In genomic region chr19:2240881-2241760, GRCh38 we compare ENCODE assay signal across 9 cellular contexts. TPM values are rescaled to one million over a fixed set of nuclear protein-coding genes. Genes with fewer than 3 reads are reported as not detected.
DNase-seq lines count a peak whose midpoint lies in the region; ATAC-seq and TF ChIP-seq lines count a peak whose summit lies in the region.
"Had no signal": no experiment of that assay in that cellular context is flagged by ENCODE, and none has a peak within 500 bp of the region (broad histone marks: within the 10 kb centered on the region; RNA-seq: fewer than 3 reads in every experiment).

No MANE protein-coding gene starts in this region.

- peaks cover 21 to 50% of the 10 kb centered on the region in 2 donors for H3K36me3 Mint-ChIP-seq in CD4-positive, alpha-beta memory T cell

- 53 to 55% methylated on average over 41 of the region's 41 CpGs for WGBS in esophagus, 2 donors
- WGBS in body of pancreas, 2 donors: 77 to 83% methylated on average over 10 to 41 of the region's 41 CpGs

- intact Hi-C loops in CD4-positive, alpha-beta memory T cell (cut with micrococcal nuclease): no loop called here
- intact Hi-C loops in body of pancreas (cut with DNase I): no loop called here

- H3K9me3 Mint-ChIP-seq in CD4-positive, alpha-beta memory T cell: peaks cover 0 to 5% (median 0%) of the 10 kb centered on the region in 8 donors

- H3K4me2 ChIP-seq in osteoblast (ENCODE audit: insufficient read depth, low read length): peak overlapping the region; percentile 98

- DNase-seq in CD4-positive, alpha-beta memory T cell: no peak
- DNase-seq in SK-N-MC (ENCODE audit: low read depth, low spot score) (no peak), osteoblast (ENCODE audit: insufficient read length, low spot score, missing footprints) (no peak), GM13977 (ENCODE audit: low spot score) (no peak), body of pancreas (no peak), SK-N-DZ (ENCODE audit: low spot score) (no peak)
- no peak for DNase-seq in effector CD4-positive, alpha-beta T cell

- no peak for ATAC-seq in body of pancreas

- H3K27me3 ChIP-seq in CD4-positive, alpha-beta memory T cell (ENCODE audit: insufficient read depth, low read length): no peaks in the 10 kb centered on the region
- H3K27me3 ChIP-seq in esophagus (ENCODE audit: control insufficient read depth in 1 of 2, insufficient read depth in 2 of 2, low read length in 2 of 2) (no peaks in the 10 kb centered on the region), osteoblast (ENCODE audit: insufficient read depth, low read length) (no peaks in the 10 kb centered on the region), body of pancreas (no peaks in the 10 kb centered on the region)

- peaks cover 36% of the 10 kb centered on the region for H3K36me3 ChIP-seq in CD4-positive, alpha-beta memory T cell (ENCODE audit: insufficient read depth, low read length)
- H3K36me3 ChIP-seq in SK-N-MC (ENCODE audit: insufficient read depth, low read length) (peaks cover 62% of the 10 kb centered on the region), esophagus (ENCODE audit: control insufficient read depth in 2 of 2, insufficient read depth in 2 of 2, low read length in 1 of 2) (peaks cover 10 to 29% of the 10 kb centered on the region in 2 donors), osteoblast (ENCODE audit: insufficient read depth, low read length) (peaks cover 42% of the 10 kb centered on the region), body of pancreas (replicated peaks in 1 of 2; ENCODE audit: insufficient read depth in 1 of 2, low read depth in 2 of 2) (peaks cover 25 to 29% of the 10 kb centered on the region in 2 donors)

- H3K9ac ChIP-seq in SK-N-MC (ENCODE audit: insufficient read length): peak overlapping the region; percentile 45

- no peak overlapping the region for H2AFZ ChIP-seq in osteoblast (ENCODE audit: low read length)

- H3K4me1 ChIP-seq in CD4-positive, alpha-beta memory T cell (ENCODE audit: insufficient read depth, low read length): peaks cover 65% of the 10 kb centered on the region
- H3K4me1 ChIP-seq in esophagus (ENCODE audit: control insufficient read depth in 2 of 2, insufficient read depth in 2 of 2, low read length in 1 of 2) (peaks cover 6 to 32% of the 10 kb centered on the region in 2 donors), osteoblast (ENCODE audit: insufficient read depth, low read length) (peaks cover 38% of the 10 kb centered on the region), body of pancreas (peaks cover 53% of the 10 kb centered on the region)

- no peak for TF ChIP-seq CTCF in osteoblast (IDR thresholded peaks at IDR 0.05; ENCODE audit: extremely low read depth, low read depth, low read length)
- TF ChIP-seq CTCF in GM13977 (IDR thresholded peaks at IDR 0.05; ENCODE audit: extremely low read depth, insufficient read depth, missing control alignments): no peak
- TF ChIP-seq CTCF in body of pancreas (IDR thresholded peaks at IDR 0.05): no peak

- H3K9me3 ChIP-seq in CD4-positive, alpha-beta memory T cell (ENCODE audit: control insufficient read depth in 1 of 2, low read length in 2 of 2): no peaks in the 10 kb centered on the region
- H3K9me3 ChIP-seq in SK-N-MC (ENCODE audit: low read depth, low read length) (no peaks in the 10 kb centered on the region), esophagus (ENCODE audit: control insufficient read depth in 2 of 2, insufficient read depth in 1 of 2, low read depth in 1 of 2, low read length in 1 of 2) (no peaks in the 10 kb centered on the region), osteoblast (ENCODE audit: low read depth, low read length) (no peaks in the 10 kb centered on the region), body of pancreas (no peaks in the 10 kb centered on the region)

- H4K20me1 ChIP-seq in osteoblast (ENCODE audit: insufficient read depth, low read length): peaks cover 67% of the 10 kb centered on the region

- peaks cover 93% of the 10 kb centered on the region for H3K79me2 ChIP-seq in osteoblast (ENCODE audit: insufficient read depth, low read length)

- peak overlapping the region; percentile 86 to 100 (median 98) for H3K4me3 Mint-ChIP-seq in CD4-positive, alpha-beta memory T cell

- H3K27ac ChIP-seq in CD4-positive, alpha-beta memory T cell (ENCODE audit: low read depth, low read length): peak overlapping the region; percentile 98
- H3K27ac ChIP-seq in SK-N-MC: no peak overlapping the region
- H3K27ac ChIP-seq in esophagus (ENCODE audit: low read depth in 2 of 2, low read length in 1 of 2): peak overlapping the region; percentile 81
- peak overlapping the region; percentile 65 for H3K27ac ChIP-seq in osteoblast (ENCODE audit: low read depth, low read length)
- H3K27ac ChIP-seq in body of pancreas: peak overlapping the region in 1 of 4 donors; percentile 47

- TF ChIP-seq POLR2A in body of pancreas (IDR thresholded peaks at IDR 0.05): no peak

- H3K4me3 ChIP-seq in CD4-positive, alpha-beta memory T cell (ENCODE audit: low read length in 2 of 2): peak overlapping the region; percentile 63 to 88
- H3K4me3 ChIP-seq in SK-N-MC (no peak overlapping the region), esophagus (ENCODE audit: low read depth in 1 of 2, low read length in 2 of 2) (peak overlapping the region; percentile 1 to 9), osteoblast (ENCODE audit: insufficient read depth, low read length) (peak overlapping the region; percentile 75), body of pancreas (no peak overlapping the region)

- CTCF ChIA-PET in CD4-positive, alpha-beta memory T cell (lab: Charles Lee; ENCODE audit: partially characterized antibody): interaction anchor here (3.4 to 4.8 kb wide), 4 partner anchors 13 to 32 kb away, joined by 11 to 75 read pairs (median 43); no protein-coding TSS in a partner anchor

- POLR2A ChIA-PET in CD4-positive, alpha-beta memory T cell (lab: Charles Lee; ENCODE audit: partially characterized antibody): interaction anchor here (9.2 to 10.5 kb wide), 2 partner anchors 15 to 31 kb away, joined by 251 to 325 read pairs; partner anchors contain the start of genes AMH and JSRP1

- H3K4me1 Mint-ChIP-seq in CD4-positive, alpha-beta memory T cell: peaks cover 41 to 71% (median 53%) of the 10 kb centered on the region in 4 donors

- peaks cover 2 to 5% of the 10 kb centered on the region in 2 donors for H3K27me3 Mint-ChIP-seq in CD4-positive, alpha-beta memory T cell

- in situ Hi-C loops in GM13977 (cut with MboI; ENCODE audit: low pct_unique_long_range_greater_than_20kb, low sequenced_read_pairs, unreplicated experiment): no loop called here

- peak overlapping the region; percentile 88 to 99 (median 97) for H3K27ac Mint-ChIP-seq in CD4-positive, alpha-beta memory T cell

RNA-seq across cellular contexts. Expression of gene SF3A2, which starts 4.5 kb away (rescaled TPM):
- total RNA-seq in CD4-positive, alpha-beta memory T cell: 100 to 1,000 TPM; 140 to 141 TPM
- 10 to 100 TPM in 1 of 2 donors, 1 to 10 TPM in 1; 8.3 to 37.8 TPM for polyA plus RNA-seq in CD4-positive, alpha-beta memory T cell
- polyA plus RNA-seq in esophagus: 10 to 100 TPM; 38.2 to 55.3 TPM
- total RNA-seq in osteoblast: 27.1 and 27.9 TPM in 2 replicates
- 10 to 100 TPM; 15.5 to 30.1 TPM for total RNA-seq in body of pancreas
- polyA plus RNA-seq in SK-N-DZ (2014; cell fraction: cytosol; rRNA removed): 29.1 and 36.1 TPM in 2 replicates
- 112 and 117 TPM in 2 replicates for polyA plus RNA-seq in SK-N-DZ (2014; cell fraction: nucleus; rRNA removed)

RNA-seq across cellular contexts. Expression of gene PLEKHJ1, which starts 5.0 kb away (rescaled TPM):
- total RNA-seq in CD4-positive, alpha-beta memory T cell: 10 to 100 TPM; 64.9 to 65.3 TPM
- polyA plus RNA-seq in CD4-positive, alpha-beta memory T cell: 100 to 1,000 TPM; 105 to 119 TPM
- 10 to 100 TPM; 55.5 to 59.5 TPM for polyA plus RNA-seq in esophagus
- total RNA-seq in osteoblast (32.1 and 43.4 TPM in 2 replicates), body of pancreas (10 to 100 TPM; 47.5 to 89.0 TPM)
- polyA plus RNA-seq in SK-N-DZ (2014; cell fraction: cytosol; rRNA removed): 149 TPM in 2 replicates
- polyA plus RNA-seq in SK-N-DZ (2014; cell fraction: nucleus; rRNA removed): 161 and 205 TPM in 2 replicates

RNA-seq across cellular contexts. Expression of gene AMH, which starts 8.0 kb away (rescaled TPM):
- 10 to 100 TPM in 1 of 2 experiments, 1 to 10 TPM in 1; 7.5 to 12.7 TPM for total RNA-seq in CD4-positive, alpha-beta memory T cell
- not detected for polyA plus RNA-seq in CD4-positive, alpha-beta memory T cell
- polyA plus RNA-seq in esophagus: 1 to 10 TPM in 1 of 2 donors, under 1 TPM in 1; 0.55 to 2.5 TPM
- under 0.01 and 0.29 TPM in 2 replicates for total RNA-seq in osteoblast
- total RNA-seq in body of pancreas: 10 to 100 TPM in 1 of 2 donors, under 1 TPM in 1; 0.99 to 11.7 TPM
- polyA plus RNA-seq in SK-N-DZ (2014; cell fraction: cytosol; rRNA removed): 11.5 and 13.5 TPM in 2 replicates
- polyA plus RNA-seq in SK-N-DZ (2014; cell fraction: nucleus; rRNA removed): 285 and 416 TPM in 2 replicates

RNA-seq across cellular contexts. Expression of gene JSRP1, which starts 15.1 kb away (rescaled TPM):
- total RNA-seq in CD4-positive, alpha-beta memory T cell: 1 to 10 TPM; 1.3 to 1.5 TPM
- 1 to 10 TPM; 1.1 to 1.7 TPM for polyA plus RNA-seq in CD4-positive, alpha-beta memory T cell
- polyA plus RNA-seq in esophagus: under 1 TPM; 0.13 to 0.20 TPM
- total RNA-seq in osteoblast: 0.72 TPM in 1 of 2 replicates, not detected in the other
- total RNA-seq in body of pancreas: not detected
- 8.7 and 19.3 TPM in 2 replicates for polyA plus RNA-seq in SK-N-DZ (2014; cell fraction: cytosol; rRNA removed)
- polyA plus RNA-seq in SK-N-DZ (2014; cell fraction: nucleus; rRNA removed): 9.6 and 14.3 TPM in 2 replicates

RNA-seq across cellular contexts. Expression of gene PEAK3, which starts 40.9 kb away (rescaled TPM):
- total RNA-seq in CD4-positive, alpha-beta memory T cell: under 1 TPM in 1 of 2 experiments, not detected in 1; 0.11 TPM
- under 1 TPM; 0.07 TPM for polyA plus RNA-seq in CD4-positive, alpha-beta memory T cell
- polyA plus RNA-seq in esophagus: under 1 TPM; 0.02 to 0.06 TPM
- under 0.01 TPM in 1 of 2 replicates, not detected in the other for total RNA-seq in osteoblast
- total RNA-seq in body of pancreas: under 1 TPM; 0.66 to 0.78 TPM
- not detected in 2 replicates for polyA plus RNA-seq in SK-N-DZ (2014; cell fraction: cytosol; rRNA removed)
- not detected in 2 replicates for polyA plus RNA-seq in SK-N-DZ (2014; cell fraction: nucleus; rRNA removed)
- total RNA-seq: pulmonary artery endothelial cell had no signal

Comparison
In these comparisons a context has a peak if more than half of its experiments do, and no peak if none do; other contexts are left out.
1. H3K4me3 ChIP-seq: peak in CD4-positive, alpha-beta memory T cell (2 of 2), esophagus (2 of 2) and osteoblast (single experiment); none in SK-N-MC (single experiment) and body of pancreas (0 of 2).